In genomic region chr1:162627662-162628296, GRCh38 we compare ENCODE assay signal across 1 cellular context.
TF ChIP-seq lines count a peak whose summit lies in the region.

No MANE protein-coding gene starts in this region.

TF ChIP-seq in GM12878, 131 proteins besides CTCF, POLR2A, EP300 and RAD21 (continued from another document):
- TF ChIP-seq ZBTB4 (CRISPR knock-in tag; IDR thresholded peaks at IDR 0.05) = no peak
- TF ChIP-seq BHLHE40 (IDR thresholded peaks at IDR 0.05; ENCODE audit: borderline replicate concordance in 1 of 2, low read depth in 2 of 2, low read length in 1 of 2) = 0 out of 4 replicates have a peak, but pooled peaks of 1 of the 2 experiments have one; percentile 9
- no peak for TF ChIP-seq USF1 (IDR thresholded peaks at IDR 0.05; ENCODE audit: borderline replicate concordance, extremely low read length, insufficient read depth, low read depth, low read length)
- no peak for TF ChIP-seq HDAC6 (IDR thresholded peaks at IDR 0.05; ENCODE audit: unreplicated experiment)
- TF ChIP-seq ATF3 (IDR thresholded peaks at IDR 0.05; ENCODE audit: borderline replicate concordance, extremely low read depth, low read depth, low read length) = no peak
TF ChIP-seq in GM12878: peak in this region for 1.
